ENCODE assay signal across 30 cellular contexts in the genomic region with DNA sequence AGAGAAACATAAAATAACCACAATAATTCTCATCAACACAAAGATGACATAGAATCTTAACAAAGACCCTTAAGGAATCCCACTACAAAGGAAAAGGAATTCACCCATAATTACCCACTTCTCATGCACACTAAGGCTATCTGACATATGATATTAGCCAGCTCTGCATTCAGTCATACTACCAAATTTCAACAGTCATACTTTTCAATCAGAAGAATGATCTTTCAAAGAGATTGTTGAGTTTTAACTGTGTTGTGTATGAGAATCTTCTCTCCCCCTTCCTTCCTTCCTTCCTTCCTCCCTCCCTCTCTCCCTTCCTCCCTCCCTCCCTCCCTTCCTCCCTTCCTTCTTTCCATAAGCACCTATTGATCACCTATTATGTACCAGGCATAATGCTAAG. TPM values are rescaled to one million over a fixed set of nuclear protein-coding genes. Genes with fewer than 3 reads are reported as not detected.
"Had no signal": no experiment of that assay in that cellular context is flagged by ENCODE, and none has a peak within 500 bp of the region (broad histone marks: within the 10 kb centered on the region; RNA-seq: fewer than 3 reads in every experiment).

No MANE protein-coding gene starts in this region.

- H3K4me3 ChIP-seq: hepatocyte, left ventricle myocardium inferior, lung, pancreas, prostate gland, sigmoid colon, spleen, suprapubic skin, thoracic aorta, tibial artery, upper lobe of right lung had no signal

- H3K4me1 ChIP-seq: pancreas, prostate gland, spleen, upper lobe of right lung had no signal

- FAIRE-seq: pancreas, small intestine, urothelium cell line had no signal

- DNase-seq: islet precursor cell; left ventricle myocardium inferior; mesendoderm; naive B cell; natural killer cell; nephron progenitor cell; pancreas; posterior cingulate gyrus; retina; right cardiac atrium; sigmoid colon; small intestine; spleen; stimulated activated CD4-positive, alpha-beta T cell treated with anti-CD3 and anti-CD28 coated beads, Interleukin-4, amount 100 ng/mL, for 24 hours; stimulated activated naive CD4-positive, alpha-beta T cell; tibial artery; trophoblast cell; upper lobe of right lung had no signal

- H3K27me3 ChIP-seq: hepatocyte, pancreas, sigmoid colon, tibial artery, upper lobe of right lung had no signal

- H3K27ac ChIP-seq: left ventricle myocardium inferior, pancreas, prostate gland, spleen, suprapubic skin, thoracic aorta, tibial artery, upper lobe of right lung had no signal

- ATAC-seq: natural killer cell; pancreas; right cardiac atrium; stimulated activated effector memory CD8-positive, alpha-beta T cell treated with anti-CD3 and anti-CD28 coated beads, Interleukin-12 subunit alpha, Interleukin-12 subunit beta, amount 100 ng/mL, for 72 hours; upper lobe of right lung had no signal

- H3K79me2 ChIP-seq: hepatocyte had no signal

- H2AFZ ChIP-seq: hepatocyte had no signal

- H3K9me3 ChIP-seq: left ventricle myocardium inferior, pancreas, prostate gland, sigmoid colon, spleen, suprapubic skin, thoracic aorta, tibial artery, upper lobe of right lung had no signal

- H3K4me2 ChIP-seq: hepatocyte had no signal

- H3K36me3 ChIP-seq: left ventricle myocardium inferior, pancreas, prostate gland, sigmoid colon, spleen, suprapubic skin, thoracic aorta, tibial artery, upper lobe of right lung had no signal

RNA-seq across cellular contexts. Expression of a gene that starts 22.4 kb away (rescaled TPM):
- total RNA-seq: kidney epithelial cell, left ventricle myocardium inferior, lower leg skin, mononuclear cell, natural killer cell, osteoblast, pancreas, right cardiac atrium, spleen, subcutaneous adipose tissue, thoracic aorta, upper lobe of right lung had no signal
- polyA plus RNA-seq: hepatocyte, right cardiac atrium, spleen had no signal
